22 cellular contexts compared by ENCODE assay signal in the genomic region with DNA sequence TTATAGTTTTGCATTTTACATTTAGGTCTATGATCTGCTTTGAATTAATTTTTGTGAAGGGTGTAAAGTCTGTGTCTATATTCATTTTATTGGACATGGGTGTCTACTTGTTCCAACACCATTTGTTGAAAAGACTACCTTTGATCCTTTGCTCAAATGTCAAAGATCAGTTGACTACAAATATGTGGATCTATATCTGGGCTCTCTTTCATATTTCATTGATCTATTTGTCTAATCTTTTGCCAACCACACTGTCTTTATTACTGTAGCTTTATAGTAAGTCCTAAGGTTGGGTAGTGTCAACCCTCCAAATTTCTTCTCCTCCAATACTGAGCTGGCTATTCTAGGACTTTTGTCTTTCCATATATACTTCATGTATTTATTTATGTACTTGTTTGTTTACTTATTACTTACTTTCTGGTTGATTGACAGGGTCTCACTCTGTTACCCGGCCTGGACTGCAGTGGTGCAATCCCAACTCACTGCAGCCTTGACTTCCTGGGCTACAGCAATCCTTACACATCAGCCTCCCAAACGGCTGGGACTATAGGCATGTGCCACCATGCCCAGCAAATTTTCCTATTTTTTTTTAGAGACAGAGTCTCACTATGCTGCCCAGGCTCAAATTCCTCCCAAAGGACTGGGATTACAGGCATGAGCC. TPM values are rescaled to one million over a fixed set of nuclear protein-coding genes. Genes with fewer than 3 reads are reported as not detected.
DNase-seq lines count a peak whose midpoint lies in the region; ATAC-seq, FAIRE-seq and TF ChIP-seq lines count a peak whose summit lies in the region.
"Had no signal": no experiment of that assay in that cellular context is flagged by ENCODE, and none has a peak within 500 bp of the region (broad histone marks: within the 10 kb centered on the region; RNA-seq: fewer than 3 reads in every experiment).

No MANE protein-coding gene starts in this region.

- peaks cover 6 to 34% of the 10 kb centered on the region in 2 experiments; a peak in 4 of 5 replicates for H3K36me3 ChIP-seq in HepG2 (replicated peaks in 1 of 2; ENCODE audit: control insufficient read depth in 1 of 2, insufficient read depth in 2 of 2, low read length in 2 of 2)
- peaks cover 0 to 10% (median 1%) of the 10 kb centered on the region in 4 donors for H3K36me3 ChIP-seq in right lobe of liver

- ATAC-seq in HepG2: peak; percentile 85
- ATAC-seq in right lobe of liver: peak; percentile 11 to 47 (median 32)
- no peak for ATAC-seq in right cardiac atrium

- H3K4me3 ChIP-seq in HepG2 (replicated peaks in 1 of 3; ENCODE audit: insufficient read depth in 1 of 3, low read depth in 2 of 3, low read length in 3 of 3): no peak overlapping the region
- H3K4me3 ChIP-seq in right lobe of liver: no peak overlapping the region
- no peak overlapping the region for H3K4me3 ChIP-seq in right cardiac atrium (ENCODE audit: low read length)
- H3K4me3 ChIP-seq: BLaER1 had no signal

- H3K4me3 Mint-ChIP-seq in endothelial cell (ENCODE audit: unreplicated experiment): peak overlapping the region; percentile 29
- H3K4me3 Mint-ChIP-seq: CD14-positive monocyte; CD4-positive, alpha-beta memory T cell; CD4-positive, CD25-positive, alpha-beta regulatory T cell had no signal

- intact Hi-C loops in HepG2 (cut with micrococcal nuclease; ENCODE audit: unreplicated experiment) (no loop called here), right lobe of liver (cut with DNase I) (no loop called here), right cardiac atrium (cut with DNase I) (no loop called here)

- TF ChIP-seq CTCF in endothelial cell (IDR thresholded peaks at IDR 0.05; ENCODE audit: unreplicated experiment) (no peak), HepG2 (CRISPR knock-in tag; IDR thresholded peaks at IDR 0.05) (no peak), right lobe of liver (IDR thresholded peaks at IDR 0.05) (no peak)

- H3K9me3 ChIP-seq in HepG2 (ENCODE audit: low read length) (no peaks in the 10 kb centered on the region), right lobe of liver (no peaks in the 10 kb centered on the region), right cardiac atrium (ENCODE audit: control insufficient read depth, low read length) (no peaks in the 10 kb centered on the region)
- H3K9me3 ChIP-seq: BE2C had no signal

- no TSS peak for BruUV-seq in HepG2 (replicated peaks; lab: Mats Ljungman, UMichigan)

- H3K27ac ChIP-seq in HepG2 (ENCODE audit: extremely low read length, insufficient read depth, low read length) (peak overlapping the region; percentile 38), right lobe of liver (no peak overlapping the region), right cardiac atrium (ENCODE audit: low read length) (no peak overlapping the region)
- H3K27ac ChIP-seq: BLaER1 had no signal

- DNase-seq in endothelial cell (ENCODE audit: low spot score) (no peak), HepG2 (ENCODE audit: low spot score) (no peak), right lobe of liver (no peak), COR-L47 (lab: John Stamatoyannopoulos, UW) (no peak), D341Med (ENCODE audit: low spot score) (no peak), hypothalamus (lab: John Stamatoyannopoulos, UW) (no peak), right cardiac atrium (no peak)
- DNase-seq: 8988T; ACHN; BE2C; C1 segment of cervical spinal cord; CD4-positive, alpha-beta memory T cell; CD4-positive, CD25-positive, alpha-beta regulatory T cell; DMS79 treated with DMSO at 0.1 percent for 48 hours; GF-D8 had no signal

- 25% methylated on average over 2 of the region's 2 CpGs for WGBS in HepG2 (ENCODE audit: low lambda C conversion rate)
- WGBS in right lobe of liver (ENCODE audit: insufficient coverage, low coverage, low lambda C conversion rate, missing lambda C conversion rate): 39% methylated on average over 2 of the region's 2 CpGs
- 96% methylated on average over 2 of the region's 2 CpGs for WGBS in right cardiac atrium

- TF ChIP-seq POLR2A in HepG2 (IDR thresholded peaks at IDR 0.05; ENCODE audit: insufficient read depth in 1 of 2, low read depth in 2 of 2, low read length in 2 of 2) (no peak), right lobe of liver (IDR thresholded peaks at IDR 0.05) (no peak)

- no peaks in the 10 kb centered on the region for H3K27me3 Mint-ChIP-seq in endothelial cell (ENCODE audit: unreplicated experiment)
- H3K27me3 Mint-ChIP-seq: CD4-positive, alpha-beta memory T cell; CD4-positive, CD25-positive, alpha-beta regulatory T cell had no signal

- H3K27ac Mint-ChIP-seq in endothelial cell (ENCODE audit: unreplicated experiment): no peak overlapping the region
- H3K27ac Mint-ChIP-seq: CD14-positive monocyte; CD4-positive, alpha-beta memory T cell had no signal

- H3K36me3 Mint-ChIP-seq in endothelial cell (ENCODE audit: low read depth, unreplicated experiment): peaks cover 56% of the 10 kb centered on the region

- no peaks in the 10 kb centered on the region for H4K20me1 ChIP-seq in HepG2 (ENCODE audit: insufficient read depth, low read length)
- H4K20me1 ChIP-seq: BLaER1 had no signal

- peak in 1 of 2 experiments; percentile 26; a peak in 2 of 4 replicates for TF ChIP-seq EP300 in HepG2 (IDR thresholded peaks at IDR 0.05; ENCODE audit: low read depth in 2 of 2, low read length in 2 of 2)
- no peak for TF ChIP-seq EP300 in HepG2 (CRISPR knock-in tag; IDR thresholded peaks at IDR 0.05; ENCODE audit: borderline replicate concordance)

- H3K4me1 Mint-ChIP-seq in endothelial cell (ENCODE audit: unreplicated experiment): no peaks in the 10 kb centered on the region
- H3K4me1 Mint-ChIP-seq: CD14-positive monocyte; CD4-positive, alpha-beta memory T cell had no signal

- no peak overlapping the region for H2AFZ ChIP-seq in HepG2 (ENCODE audit: low read length)

- TF ChIP-seq RAD21 in HepG2 (CRISPR knock-in tag; IDR thresholded peaks at IDR 0.05): no peak

- H3K79me2 ChIP-seq in HepG2 (ENCODE audit: insufficient read depth, low read length): no peaks in the 10 kb centered on the region

- CTCF ChIA-PET in HepG2 (lab: Yijun Ruan, JAX; ENCODE audit: low intra/inter-chr PET ratio, low total read pairs): no interaction called here

- no peaks in the 10 kb centered on the region for H3K27me3 ChIP-seq in HepG2 (ENCODE audit: control insufficient read depth in 1 of 2, insufficient read depth in 2 of 2, low read length in 2 of 2)
- H3K27me3 ChIP-seq in right lobe of liver: no peaks in the 10 kb centered on the region
- H3K27me3 ChIP-seq in right cardiac atrium (ENCODE audit: control insufficient read depth, insufficient read depth): no peaks in the 10 kb centered on the region
- H3K27me3 ChIP-seq: BE2C, BLaER1 had no signal

- FAIRE-seq in HepG2 (lab: Jason Lieb, UNC): no peak
- FAIRE-seq: A204.1, D721Med, G401.6, GM12891, GM18507 had no signal

- H3K9ac ChIP-seq in HepG2 (ENCODE audit: insufficient read depth, low read depth, low read length): no peak overlapping the region
- H3K9ac ChIP-seq: BLaER1 had no signal

- H3K9me3 Mint-ChIP-seq in endothelial cell (ENCODE audit: unreplicated experiment): no peaks in the 10 kb centered on the region
- H3K9me3 Mint-ChIP-seq: CD4-positive, alpha-beta memory T cell had no signal

- H3K4me2 ChIP-seq in HepG2 (ENCODE audit: low read depth, low read length): no peak overlapping the region
- H3K4me2 ChIP-seq: BLaER1 had no signal

- H3K4me1 ChIP-seq in HepG2 (ENCODE audit: insufficient read depth, low read length) (peaks cover 20% of the 10 kb centered on the region), right lobe of liver (peaks cover 0 to 30% (median 15%) of the 10 kb centered on the region in 4 donors), right cardiac atrium (ENCODE audit: control insufficient read depth, insufficient read depth, low read length) (no peaks in the 10 kb centered on the region)
- H3K4me1 ChIP-seq: BE2C, BLaER1 had no signal

- in situ Hi-C loops in HepG2 (cut with HindIII; ENCODE audit: extremely low pct_ligation_motif_present, low pct_unique_long_range_greater_than_20kb): no loop called here

- POLR2A ChIA-PET in HepG2 (lab: Yijun Ruan, JAX): no interaction called here

TF ChIP-seq in HepG2, 621 proteins besides CTCF, POLR2A, EP300 and RAD21 (continues in another document):
- TF ChIP-seq PBX2 (CRISPR knock-in tag; IDR thresholded peaks at IDR 0.05): peak; percentile 74

RNA-seq across cellular contexts. Expression of gene TTBK2, which starts 53.8 kb away (rescaled TPM):
- total RNA-seq in endothelial cell (ENCODE audit: unreplicated experiment) (14.1 TPM), HepG2 (2016; rRNA removed; fragmentation: Illumina TruSeq; extraction: Trizol) (7.4 and 8.1 TPM in 2 replicates), right lobe of liver (1 to 10 TPM; 4.9 to 6.8 (median 5.5) TPM), right cardiac atrium (10 to 100 TPM; 26.7 to 38.6 (median 31.7) TPM)
- total RNA-seq in HepG2 (2016; cell fraction: cytosol; rRNA removed; fragmentation: Illumina TruSeq; extraction: Trizol; ENCODE audit: low read depth): 10.3 and 10.5 TPM in 2 replicates
- 5.8 and 7.2 TPM in 2 replicates for total RNA-seq in HepG2 (2016; cell fraction: insoluble cytoplasmic fraction; rRNA removed; fragmentation: Illumina TruSeq; extraction: Trizol)
- total RNA-seq in HepG2 (2016; cell fraction: membrane; rRNA removed; fragmentation: Illumina TruSeq; extraction: Trizol): 6.2 and 6.4 TPM in 2 replicates
- 6.8 and 8.9 TPM in 2 replicates for total RNA-seq in HepG2 (2016; cell fraction: nucleus; rRNA removed; fragmentation: Illumina TruSeq; extraction: Trizol)
- polyA plus RNA-seq in HepG2 (2011; rRNA removed) (4.4 and 5.1 TPM in 2 replicates), right cardiac atrium (7.9 TPM)
- 2.4 and 3.1 TPM in 2 replicates for polyA plus RNA-seq in HepG2 (2011; cell fraction: cytosol; rRNA removed)
- polyA plus RNA-seq in HepG2 (2011; cell fraction: nucleus; rRNA removed): 4.7 and 6.9 TPM in 2 replicates
- 4.4 and 5.3 TPM in 2 replicates for polyA plus RNA-seq in HepG2 (2012)
- 0.53 and 0.82 TPM in 2 replicates for polyA plus RNA-seq in HepG2 (2016; cell fraction: cytosol; fragmentation: Illumina TruSeq; extraction: Trizol; ENCODE audit: low read depth)
- polyA plus RNA-seq in HepG2 (2016; cell fraction: insoluble cytoplasmic fraction; fragmentation: Illumina TruSeq; extraction: Trizol; ENCODE audit: low read depth): 3.4 TPM in 2 replicates
- 0.77 and 0.86 TPM in 2 replicates for polyA plus RNA-seq in HepG2 (2016; cell fraction: membrane; fragmentation: Illumina TruSeq; extraction: Trizol; ENCODE audit: low read depth)
- 6.9 and 7.0 TPM in 2 replicates for polyA plus RNA-seq in HepG2 (2016; cell fraction: nucleus; fragmentation: Illumina TruSeq; extraction: Trizol; ENCODE audit: insufficient read depth, low read depth)
- polyA minus RNA-seq in HepG2 (2011; rRNA and poly(A)+ RNA removed; ENCODE audit: low replicate concordance): 6.1 and 12.9 TPM in 2 replicates
- 5.7 and 8.7 TPM in 2 replicates for polyA minus RNA-seq in HepG2 (2011; cell fraction: cytosol; rRNA and poly(A)+ RNA removed)
- 9.5 and 13.6 TPM in 2 replicates for polyA minus RNA-seq in HepG2 (2011; cell fraction: nucleus; rRNA and poly(A)+ RNA removed)

Comparison
In these comparisons a context has a peak if more than half of its experiments do, and no peak if none do; other contexts are left out.
1. ATAC-seq: peak in HepG2 (single experiment) and right lobe of liver (4 of 4); none in right cardiac atrium (0 of 2).